ENCODE assay signal across 8 cellular contexts in genomic region chr19:39052243-39052746, GRCh38. TPM values are rescaled to one million over a fixed set of nuclear protein-coding genes. Genes with fewer than 3 reads are reported as not detected.
DNase-seq lines count a peak whose midpoint lies in the region; ATAC-seq and TF ChIP-seq lines count a peak whose summit lies in the region.

No MANE protein-coding gene starts in this region.

- peaks cover 6% of the 10 kb centered on the region for H3K4me1 Mint-ChIP-seq in progenitor cell of endocrine pancreas (ENCODE audit: low read depth)

- no peaks in the 10 kb centered on the region for H3K9me3 ChIP-seq in SJSA1 (replicated peaks)

- peaks cover 3% of the 10 kb centered on the region for H3K9me3 Mint-ChIP-seq in progenitor cell of endocrine pancreas (ENCODE audit: low read depth)

- no peaks in the 10 kb centered on the region for H3K36me3 ChIP-seq in SJSA1

- TF ChIP-seq CTCF in progenitor cell of endocrine pancreas (IDR thresholded peaks at IDR 0.05; ENCODE audit: unreplicated experiment) = peak; percentile 84

- intact Hi-C loops in Right ventricle myocardium inferior (cut with DNase I) = no loop called here

- H3K36me3 Mint-ChIP-seq in progenitor cell of endocrine pancreas (ENCODE audit: insufficient read depth) = peaks cover 1% of the 10 kb centered on the region

- no peak overlapping the region for H3K4me3 ChIP-seq in SJSA1

- no peaks in the 10 kb centered on the region for H3K27me3 ChIP-seq in SJSA1 (replicated peaks)

- no peak for ATAC-seq in Right ventricle myocardium inferior

- DNase-seq in A172 (ENCODE audit: low spot score) (peak; percentile 51), GM19238 (ENCODE audit: insufficient read length, low spot score) (peak; percentile 27), SJSA1 (ENCODE audit: low read depth in 1 of 2, low spot score in 2 of 2) (peak; percentile 55 to 70), Right ventricle myocardium inferior (ENCODE audit: missing footprints) (peak; percentile 80), progenitor cell of endocrine pancreas (ENCODE audit: low spot score, unreplicated experiment) (peak; percentile 41), ureter (ENCODE audit: low spot score) (peak; percentile 54), amniotic stem cell (lab: John Stamatoyannopoulos, UW) (no peak)
- DNase-seq in activated naive CD4-positive, alpha-beta T cell (lab: John Stamatoyannopoulos, UW) = peak; percentile 15 to 65 (median 50)

- H3K27me3 Mint-ChIP-seq in progenitor cell of endocrine pancreas = peaks cover 11% of the 10 kb centered on the region

- no peak overlapping the region for H3K27ac ChIP-seq in SJSA1

- no peaks in the 10 kb centered on the region for H3K4me1 ChIP-seq in SJSA1 (replicated peaks)

- H3K27ac Mint-ChIP-seq in progenitor cell of endocrine pancreas = no peak overlapping the region

- no peak overlapping the region for H3K4me3 Mint-ChIP-seq in progenitor cell of endocrine pancreas (ENCODE audit: low read depth)

RNA-seq across cellular contexts. Expression of gene FBXO27, which starts 19.9 kb away (rescaled TPM):
- total RNA-seq in A172 (2014; rRNA removed; shearing (Covaris generic)) = 0.07 and 0.10 TPM in 2 replicates
- 1.5 TPM in 1 of 2 replicates, not detected in the other for total RNA-seq in SJSA1 (2014; rRNA removed; shearing (Covaris generic))
- total RNA-seq in Right ventricle myocardium inferior (15.1 TPM), progenitor cell of endocrine pancreas (10.3 and 14.6 TPM in 2 replicates), ureter (48.0 TPM)

RNA-seq across cellular contexts. Expression of gene ACP7, which starts 31.9 kb away (rescaled TPM):
- 0.03 and 0.31 TPM in 2 replicates for total RNA-seq in A172 (2014; rRNA removed; shearing (Covaris generic))
- total RNA-seq in SJSA1 (2014; rRNA removed; shearing (Covaris generic)) = not detected in 2 replicates
- not detected for total RNA-seq in Right ventricle myocardium inferior
- total RNA-seq in progenitor cell of endocrine pancreas = not detected in 2 replicates
- total RNA-seq in ureter = 1.8 TPM
